ENCODE assay signal across 1 cellular context in the genomic region with DNA sequence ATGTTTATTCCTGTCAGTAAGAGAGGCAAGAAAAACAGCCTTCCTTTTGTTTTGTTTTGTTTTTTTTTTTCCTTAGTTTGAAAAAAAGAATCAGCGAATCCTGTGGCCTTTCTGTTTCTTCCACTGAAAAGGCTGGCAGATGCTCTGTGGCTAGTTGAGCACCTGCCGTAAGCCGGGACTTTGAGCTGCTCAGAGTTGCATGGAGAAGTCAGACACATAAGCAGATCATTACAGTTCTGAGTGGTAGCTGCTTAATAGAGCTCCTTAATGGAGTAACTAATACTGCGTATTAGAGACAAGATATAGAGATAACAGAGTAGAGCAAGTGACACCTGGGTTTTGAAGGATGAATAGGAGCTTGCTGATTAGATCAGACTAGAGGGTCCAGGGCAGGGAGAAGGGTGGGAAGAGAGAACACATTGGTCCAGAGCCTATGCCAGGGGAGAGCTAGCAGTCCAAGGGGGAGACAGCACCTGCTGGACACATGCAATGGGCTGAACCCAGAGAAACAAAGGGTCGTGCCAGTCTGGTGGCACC.
TF ChIP-seq lines count a peak whose summit lies in the region.

No MANE protein-coding gene starts in this region.

TF ChIP-seq in SK-N-SH, 30 proteins besides CTCF, POLR2A, EP300 and RAD21 (continued from another document):
- TF ChIP-seq TCF12 (IDR thresholded peaks at IDR 0.05) (no peak), MXI1 (IDR thresholded peaks at IDR 0.05; ENCODE audit: low read depth, low read length) (no peak), YY1 (IDR thresholded peaks at IDR 0.05; ENCODE audit: low read depth) (no peak), GABPA (IDR thresholded peaks at IDR 0.05; ENCODE audit: low read depth) (no peak), TEAD4 (IDR thresholded peaks at IDR 0.05; ENCODE audit: borderline replicate concordance, insufficient read depth) (no peak)
- TF ChIP-seq, protein P1, sequence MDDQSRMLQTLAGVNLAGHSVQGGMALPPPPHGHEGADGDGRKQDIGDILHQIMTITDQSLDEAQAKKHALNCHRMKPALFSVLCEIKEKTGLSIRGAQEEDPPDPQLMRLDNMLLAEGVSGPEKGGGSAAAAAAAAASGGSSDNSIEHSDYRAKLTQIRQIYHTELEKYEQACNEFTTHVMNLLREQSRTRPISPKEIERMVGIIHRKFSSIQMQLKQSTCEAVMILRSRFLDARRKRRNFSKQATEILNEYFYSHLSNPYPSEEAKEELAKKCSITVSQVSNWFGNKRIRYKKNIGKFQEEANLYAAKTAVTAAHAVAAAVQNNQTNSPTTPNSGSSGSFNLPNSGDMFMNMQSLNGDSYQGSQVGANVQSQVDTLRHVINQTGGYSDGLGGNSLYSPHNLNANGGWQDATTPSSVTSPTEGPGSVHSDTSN (IDR thresholded peaks at IDR 0.05) = no peak
